Comparison of ENCODE assay signal across 1 cellular context in genomic region chr14:68222726-68223125, GRCh38.
TF ChIP-seq lines count a peak whose summit lies in the region.

No MANE protein-coding gene starts in this region.

TF ChIP-seq in GM23338, 12 proteins besides CTCF, POLR2A, EP300 and RAD21:
- TF ChIP-seq ZNF331 (CRISPR knock-in tag; IDR thresholded peaks at IDR 0.05; ENCODE audit: low read depth), result no peak
- no peak for TF ChIP-seq ZNF114 (CRISPR knock-in tag; IDR thresholded peaks at IDR 0.05)
